In the genomic region with DNA sequence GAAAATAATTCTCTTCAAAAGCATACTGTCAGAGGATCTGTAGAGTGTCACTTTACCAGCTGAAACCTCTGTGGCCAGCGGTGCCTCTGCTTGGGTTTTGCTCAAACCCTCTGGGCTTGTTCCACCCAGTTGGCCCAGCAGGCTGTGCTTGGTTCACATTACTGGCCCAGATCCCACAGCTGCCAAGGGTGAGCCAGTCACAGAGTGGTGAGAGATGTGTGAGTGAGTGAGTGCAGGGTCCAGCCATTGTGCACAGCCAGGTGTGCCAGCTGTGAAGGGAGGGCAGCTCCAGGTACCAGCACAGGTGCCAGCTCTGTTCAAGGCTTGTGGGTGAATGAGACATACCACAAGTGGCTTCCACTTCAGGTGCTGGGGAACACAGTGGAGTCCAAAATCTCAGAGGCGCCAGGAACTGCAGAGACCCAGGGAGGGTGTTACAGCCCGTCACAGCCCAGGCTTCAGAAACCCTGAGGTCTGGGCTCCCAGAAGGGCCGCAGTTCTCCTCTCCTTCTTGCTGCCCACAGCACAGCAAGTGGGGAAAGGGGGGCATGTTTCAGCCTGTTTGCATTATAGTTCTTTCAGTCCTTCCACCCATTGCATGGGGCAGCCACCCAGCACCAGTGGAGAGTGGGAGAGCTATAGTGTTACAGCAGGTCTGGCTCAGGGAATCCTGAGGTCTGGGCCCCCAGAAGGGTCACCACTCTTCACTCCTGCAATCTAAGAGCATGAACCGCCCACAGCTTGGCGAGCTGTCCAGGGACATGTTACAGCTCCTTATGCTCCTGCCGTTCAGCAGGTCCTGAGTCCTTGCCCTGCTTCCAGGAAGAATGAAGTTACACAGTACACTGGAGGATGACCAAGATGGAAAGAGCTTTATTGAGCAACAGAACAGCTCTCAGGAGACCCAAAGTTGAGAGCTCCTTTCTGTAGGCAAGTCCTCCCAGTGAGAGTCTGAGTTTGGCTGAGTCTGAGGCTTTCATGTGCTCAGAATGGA, we compare ENCODE assay signal across 2 cellular contexts.
TF ChIP-seq lines count a peak whose summit lies in the region.

No MANE protein-coding gene starts in this region.

TF ChIP-seq in H1, 55 proteins besides CTCF, POLR2A, EP300 and RAD21 (continues in another document):
- TF ChIP-seq YY1 (IDR thresholded peaks at IDR 0.05; ENCODE audit: low read depth, low read length), result no peak
- TF ChIP-seq SRF (IDR thresholded peaks at IDR 0.05; ENCODE audit: low read depth, low read length), result no peak
- TF ChIP-seq, protein P1, sequence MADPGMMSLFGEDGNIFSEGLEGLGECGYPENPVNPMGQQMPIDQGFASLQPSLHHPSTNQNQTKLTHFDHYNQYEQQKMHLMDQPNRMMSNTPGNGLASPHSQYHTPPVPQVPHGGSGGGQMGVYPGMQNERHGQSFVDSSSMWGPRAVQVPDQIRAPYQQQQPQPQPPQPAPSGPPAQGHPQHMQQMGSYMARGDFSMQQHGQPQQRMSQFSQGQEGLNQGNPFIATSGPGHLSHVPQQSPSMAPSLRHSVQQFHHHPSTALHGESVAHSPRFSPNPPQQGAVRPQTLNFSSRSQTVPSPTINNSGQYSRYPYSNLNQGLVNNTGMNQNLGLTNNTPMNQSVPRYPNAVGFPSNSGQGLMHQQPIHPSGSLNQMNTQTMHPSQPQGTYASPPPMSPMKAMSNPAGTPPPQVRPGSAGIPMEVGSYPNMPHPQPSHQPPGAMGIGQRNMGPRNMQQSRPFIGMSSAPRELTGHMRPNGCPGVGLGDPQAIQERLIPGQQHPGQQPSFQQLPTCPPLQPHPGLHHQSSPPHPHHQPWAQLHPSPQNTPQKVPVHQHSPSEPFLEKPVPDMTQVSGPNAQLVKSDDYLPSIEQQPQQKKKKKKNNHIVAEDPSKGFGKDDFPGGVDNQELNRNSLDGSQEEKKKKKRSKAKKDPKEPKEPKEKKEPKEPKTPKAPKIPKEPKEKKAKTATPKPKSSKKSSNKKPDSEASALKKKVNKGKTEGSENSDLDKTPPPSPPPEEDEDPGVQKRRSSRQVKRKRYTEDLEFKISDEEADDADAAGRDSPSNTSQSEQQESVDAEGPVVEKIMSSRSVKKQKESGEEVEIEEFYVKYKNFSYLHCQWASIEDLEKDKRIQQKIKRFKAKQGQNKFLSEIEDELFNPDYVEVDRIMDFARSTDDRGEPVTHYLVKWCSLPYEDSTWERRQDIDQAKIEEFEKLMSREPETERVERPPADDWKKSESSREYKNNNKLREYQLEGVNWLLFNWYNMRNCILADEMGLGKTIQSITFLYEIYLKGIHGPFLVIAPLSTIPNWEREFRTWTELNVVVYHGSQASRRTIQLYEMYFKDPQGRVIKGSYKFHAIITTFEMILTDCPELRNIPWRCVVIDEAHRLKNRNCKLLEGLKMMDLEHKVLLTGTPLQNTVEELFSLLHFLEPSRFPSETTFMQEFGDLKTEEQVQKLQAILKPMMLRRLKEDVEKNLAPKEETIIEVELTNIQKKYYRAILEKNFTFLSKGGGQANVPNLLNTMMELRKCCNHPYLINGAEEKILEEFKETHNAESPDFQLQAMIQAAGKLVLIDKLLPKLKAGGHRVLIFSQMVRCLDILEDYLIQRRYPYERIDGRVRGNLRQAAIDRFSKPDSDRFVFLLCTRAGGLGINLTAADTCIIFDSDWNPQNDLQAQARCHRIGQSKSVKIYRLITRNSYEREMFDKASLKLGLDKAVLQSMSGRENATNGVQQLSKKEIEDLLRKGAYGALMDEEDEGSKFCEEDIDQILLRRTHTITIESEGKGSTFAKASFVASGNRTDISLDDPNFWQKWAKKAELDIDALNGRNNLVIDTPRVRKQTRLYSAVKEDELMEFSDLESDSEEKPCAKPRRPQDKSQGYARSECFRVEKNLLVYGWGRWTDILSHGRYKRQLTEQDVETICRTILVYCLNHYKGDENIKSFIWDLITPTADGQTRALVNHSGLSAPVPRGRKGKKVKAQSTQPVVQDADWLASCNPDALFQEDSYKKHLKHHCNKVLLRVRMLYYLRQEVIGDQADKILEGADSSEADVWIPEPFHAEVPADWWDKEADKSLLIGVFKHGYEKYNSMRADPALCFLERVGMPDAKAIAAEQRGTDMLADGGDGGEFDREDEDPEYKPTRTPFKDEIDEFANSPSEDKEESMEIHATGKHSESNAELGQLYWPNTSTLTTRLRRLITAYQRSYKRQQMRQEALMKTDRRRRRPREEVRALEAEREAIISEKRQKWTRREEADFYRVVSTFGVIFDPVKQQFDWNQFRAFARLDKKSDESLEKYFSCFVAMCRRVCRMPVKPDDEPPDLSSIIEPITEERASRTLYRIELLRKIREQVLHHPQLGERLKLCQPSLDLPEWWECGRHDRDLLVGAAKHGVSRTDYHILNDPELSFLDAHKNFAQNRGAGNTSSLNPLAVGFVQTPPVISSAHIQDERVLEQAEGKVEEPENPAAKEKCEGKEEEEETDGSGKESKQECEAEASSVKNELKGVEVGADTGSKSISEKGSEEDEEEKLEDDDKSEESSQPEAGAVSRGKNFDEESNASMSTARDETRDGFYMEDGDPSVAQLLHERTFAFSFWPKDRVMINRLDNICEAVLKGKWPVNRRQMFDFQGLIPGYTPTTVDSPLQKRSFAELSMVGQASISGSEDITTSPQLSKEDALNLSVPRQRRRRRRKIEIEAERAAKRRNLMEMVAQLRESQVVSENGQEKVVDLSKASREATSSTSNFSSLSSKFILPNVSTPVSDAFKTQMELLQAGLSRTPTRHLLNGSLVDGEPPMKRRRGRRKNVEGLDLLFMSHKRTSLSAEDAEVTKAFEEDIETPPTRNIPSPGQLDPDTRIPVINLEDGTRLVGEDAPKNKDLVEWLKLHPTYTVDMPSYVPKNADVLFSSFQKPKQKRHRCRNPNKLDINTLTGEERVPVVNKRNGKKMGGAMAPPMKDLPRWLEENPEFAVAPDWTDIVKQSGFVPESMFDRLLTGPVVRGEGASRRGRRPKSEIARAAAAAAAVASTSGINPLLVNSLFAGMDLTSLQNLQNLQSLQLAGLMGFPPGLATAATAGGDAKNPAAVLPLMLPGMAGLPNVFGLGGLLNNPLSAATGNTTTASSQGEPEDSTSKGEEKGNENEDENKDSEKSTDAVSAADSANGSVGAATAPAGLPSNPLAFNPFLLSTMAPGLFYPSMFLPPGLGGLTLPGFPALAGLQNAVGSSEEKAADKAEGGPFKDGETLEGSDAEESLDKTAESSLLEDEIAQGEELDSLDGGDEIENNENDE (IDR thresholded peaks at IDR 0.05; ENCODE audit: insufficient replicate concordance, low read length), result no peak
- TF ChIP-seq, protein P2, sequence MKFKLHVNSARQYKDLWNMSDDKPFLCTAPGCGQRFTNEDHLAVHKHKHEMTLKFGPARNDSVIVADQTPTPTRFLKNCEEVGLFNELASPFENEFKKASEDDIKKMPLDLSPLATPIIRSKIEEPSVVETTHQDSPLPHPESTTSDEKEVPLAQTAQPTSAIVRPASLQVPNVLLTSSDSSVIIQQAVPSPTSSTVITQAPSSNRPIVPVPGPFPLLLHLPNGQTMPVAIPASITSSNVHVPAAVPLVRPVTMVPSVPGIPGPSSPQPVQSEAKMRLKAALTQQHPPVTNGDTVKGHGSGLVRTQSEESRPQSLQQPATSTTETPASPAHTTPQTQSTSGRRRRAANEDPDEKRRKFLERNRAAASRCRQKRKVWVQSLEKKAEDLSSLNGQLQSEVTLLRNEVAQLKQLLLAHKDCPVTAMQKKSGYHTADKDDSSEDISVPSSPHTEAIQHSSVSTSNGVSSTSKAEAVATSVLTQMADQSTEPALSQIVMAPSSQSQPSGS (IDR thresholded peaks at IDR 0.05; ENCODE audit: low read length), result no peak
- no peak for TF ChIP-seq SIN3A (conservative IDR thresholded peaks at IDR 0.05 in 1 of 2, IDR thresholded peaks at IDR 0.05 in 1 of 2; ENCODE audit: low read depth in 1 of 2, low read length in 2 of 2)
- no peak for TF ChIP-seq SUZ12 (IDR thresholded peaks at IDR 0.05; ENCODE audit: low read length)
- no peak for TF ChIP-seq BCL11A (IDR thresholded peaks at IDR 0.05; ENCODE audit: low read depth in 2 of 2, low read length in 2 of 2)
- TF ChIP-seq, protein P3, sequence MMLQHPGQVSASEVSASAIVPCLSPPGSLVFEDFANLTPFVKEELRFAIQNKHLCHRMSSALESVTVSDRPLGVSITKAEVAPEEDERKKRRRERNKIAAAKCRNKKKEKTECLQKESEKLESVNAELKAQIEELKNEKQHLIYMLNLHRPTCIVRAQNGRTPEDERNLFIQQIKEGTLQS (IDR thresholded peaks at IDR 0.05; ENCODE audit: insufficient read depth, low read depth, low read length), result no peak
- no peak for TF ChIP-seq CBX5 (IDR thresholded peaks at IDR 0.05; ENCODE audit: low read depth, low read length)

TF ChIP-seq in HEK293T, 16 proteins besides CTCF, POLR2A, EP300 and RAD21:
- TF ChIP-seq TARDBP (IDR thresholded peaks at IDR 0.05), result no peak
- TF ChIP-seq SUZ12 (IDR thresholded peaks at IDR 0.05), result no peak
- TF ChIP-seq FOXM1 (IDR thresholded peaks at IDR 0.05; ENCODE audit: borderline replicate concordance), result no peak
- no peak for TF ChIP-seq L3MBTL2 (conservative IDR thresholded peaks at IDR 0.05)
- TF ChIP-seq FOXK2 (IDR thresholded peaks at IDR 0.05), result no peak
- TF ChIP-seq NFRKB (IDR thresholded peaks at IDR 0.05), result no peak
- no peak for TF ChIP-seq SP1 (IDR thresholded peaks at IDR 0.05)
- no peak for TF ChIP-seq ZNF384 (IDR thresholded peaks at IDR 0.05)
- no peak for TF ChIP-seq HDGF (IDR thresholded peaks at IDR 0.05; ENCODE audit: borderline replicate concordance)
- TF ChIP-seq CTBP1 (IDR thresholded peaks at IDR 0.05; ENCODE audit: borderline replicate concordance), result no peak
- TF ChIP-seq FOXA1 (IDR thresholded peaks at IDR 0.05), result no peak
- TF ChIP-seq, protein P4, sequence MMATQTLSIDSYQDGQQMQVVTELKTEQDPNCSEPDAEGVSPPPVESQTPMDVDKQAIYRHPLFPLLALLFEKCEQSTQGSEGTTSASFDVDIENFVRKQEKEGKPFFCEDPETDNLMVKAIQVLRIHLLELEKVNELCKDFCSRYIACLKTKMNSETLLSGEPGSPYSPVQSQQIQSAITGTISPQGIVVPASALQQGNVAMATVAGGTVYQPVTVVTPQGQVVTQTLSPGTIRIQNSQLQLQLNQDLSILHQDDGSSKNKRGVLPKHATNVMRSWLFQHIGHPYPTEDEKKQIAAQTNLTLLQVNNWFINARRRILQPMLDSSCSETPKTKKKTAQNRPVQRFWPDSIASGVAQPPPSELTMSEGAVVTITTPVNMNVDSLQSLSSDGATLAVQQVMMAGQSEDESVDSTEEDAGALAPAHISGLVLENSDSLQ (IDR thresholded peaks at IDR 0.05), result no peak
- TF ChIP-seq BHLHE40 (IDR thresholded peaks at IDR 0.05; ENCODE audit: borderline replicate concordance), result no peak
- no peak for TF ChIP-seq ARNT (IDR thresholded peaks at IDR 0.05)
